In the genomic region with DNA sequence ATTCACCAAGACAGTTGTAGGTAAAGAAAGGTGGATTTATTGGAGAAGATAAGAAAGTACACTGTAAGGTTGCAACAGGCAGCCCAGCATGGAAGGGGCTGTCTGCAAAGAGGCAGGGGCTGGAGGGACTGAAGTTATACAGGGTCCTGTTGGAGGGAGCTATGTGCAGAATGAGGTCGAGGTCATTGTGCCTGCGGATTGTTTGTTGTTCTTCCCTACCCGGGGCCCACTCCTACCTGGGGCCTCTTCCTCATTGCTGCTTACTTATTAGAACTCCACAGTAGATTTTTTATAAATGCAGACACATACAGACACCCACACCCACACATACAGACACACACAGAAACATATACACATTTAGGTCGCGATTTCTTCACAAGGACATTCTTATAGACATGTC, we compare ENCODE assay signal across 24 cellular contexts.
"Had no signal": no experiment of that assay in that cellular context is flagged by ENCODE, and none has a peak within 500 bp of the region (broad histone marks: within the 10 kb centered on the region; RNA-seq: fewer than 3 reads in every experiment).

No MANE protein-coding gene starts in this region.

- H3K4me2 ChIP-seq: KMS-11 had no signal

- H3K9ac ChIP-seq: KMS-11 had no signal

- H3K4me1 ChIP-seq: SJSA1 had no signal

- H3K4me3 ChIP-seq: K562, SJSA1, SK-N-MC had no signal

- H3K27ac ChIP-seq: HL-60, KMS-11, SJSA1, SK-N-MC had no signal

- FAIRE-seq: HTR-8/SVneo, K562, RCC 7860 had no signal

- H3K27me3 ChIP-seq: SJSA1 had no signal

- H3K36me3 ChIP-seq: SJSA1 had no signal

- DNase-seq: Kasumi-1, MM.1S, NCI-H1092 treated with DMSO at 0.1 percent for 48 hours, NCI-H1436, NCI-H187, NCI-H2029, NCI-H2081 treated with DMSO at 0.1 percent for 48 hours, NCI-H2171, NCI-H226, NCI-H446, NCI-H510A, NCI-H524 treated with DMSO at 0.1 percent for 48 hours, NCI-H69, NCI-H774, Right ventricle myocardium superior, RPMI8226, SIG-M5 had no signal

- ATAC-seq: K562 had no signal
